ENCODE assay signal across 25 cellular contexts in genomic region chr13:63699948-63700347, GRCh38.
"Had no signal": no experiment of that assay in that cellular context is flagged by ENCODE, and none has a peak within 500 bp of the region (broad histone marks: within the 10 kb centered on the region; RNA-seq: fewer than 3 reads in every experiment).

No MANE protein-coding gene starts in this region.

- ATAC-seq: activated CD4-positive, CD25-positive, alpha-beta regulatory T cell treated with anti-CD3 and anti-CD28 coated beads, Interleukin-2, amount 50 U/mL, for 24 hours; activated CD8-positive, alpha-beta memory T cell treated with anti-CD3 and anti-CD28 coated beads, Interleukin-2, amount 10 ng/mL, durations not matched to agents 7 days and 5 days; activated naive CD4-positive, alpha-beta T cell treated with anti-CD3 and anti-CD28 coated beads, Interleukin-2, amount 50 U/mL, for 72 hours; activated naive CD8-positive, alpha-beta T cell treated with anti-CD3 and anti-CD28 coated beads, Interleukin-2, amount 50 U/mL, for 24 hours; body of pancreas had no signal

- H3K27me3 ChIP-seq: ascending aorta, body of pancreas, MG63, SJSA1 had no signal

- DNase-seq: activated CD4-positive, alpha-beta T cell treated with anti-CD3 and anti-CD28 coated beads for 4 hours; activated CD4-positive, alpha-beta T cell treated with anti-CD3 and anti-CD28 coated beads, Interleukin-2, amount 50 U/mL, for 48 hours; activated CD8-positive, alpha-beta memory T cell treated with anti-CD3 and anti-CD28 coated beads, Interleukin-2, amount 10 ng/mL, durations not matched to agents 7 days and 5 days; activated effector memory CD4-positive, alpha-beta T cell treated with Interleukin-2 at 50 U/mL for 16 hours; activated naive CD4-positive, alpha-beta T cell treated with Interleukin-2 at 50 U/mL for 16 hours; activated naive CD8-positive, alpha-beta T cell treated with anti-CD3 and anti-CD28 coated beads, Interleukin-2, amount 50 U/mL, for 24 hours; activated T-cell treated with anti-CD3 and anti-CD28 coated beads, Interleukin-2, amount 50 U/mL, for 24 hours; amniotic stem cell; MG63; MV-4-11; NCI-H1105; NCI-H1436; NCI-H1694 treated with DMSO at 0.1 percent for 48 hours; NCI-H2029 treated with DMSO at 0.1 percent for 48 hours; NCI-H345; NCI-H510A; SHP77 had no signal

- H3K27ac ChIP-seq: ascending aorta, body of pancreas, KMS-11, SJSA1 had no signal

- H3K36me3 Mint-ChIP-seq: activated CD8-positive, alpha-beta memory T cell treated with anti-CD3 and anti-CD28 coated beads, Interleukin-2, amount 10 ng/mL, durations not matched to agents 7 days and 5 days had no signal

- H3K27me3 Mint-ChIP-seq: activated CD8-positive, alpha-beta memory T cell treated with anti-CD3 and anti-CD28 coated beads, Interleukin-2, amount 10 ng/mL, durations not matched to agents 7 days and 5 days; activated naive CD8-positive, alpha-beta T cell treated with anti-CD3 and anti-CD28 coated beads, Interleukin-2, amount 50 U/mL, for 24 hours; activated T-cell treated with anti-CD3 and anti-CD28 coated beads, Interleukin-2, amount 50 U/mL, for 24 hours had no signal

- H3K4me3 Mint-ChIP-seq: activated CD8-positive, alpha-beta memory T cell treated with anti-CD3 and anti-CD28 coated beads, Interleukin-2, amount 10 ng/mL, durations not matched to agents 7 days and 5 days; activated naive CD8-positive, alpha-beta T cell treated with anti-CD3 and anti-CD28 coated beads, Interleukin-2, amount 50 U/mL, for 24 hours; activated T-cell treated with anti-CD3 and anti-CD28 coated beads, Interleukin-2, amount 50 U/mL, for 24 hours; activated T-helper 1 cell treated with anti-CD3 and anti-CD28 coated beads, Interleukin-12 subunit alpha, Interleukin-12 subunit beta, Interleukin-2, Interleukin-4 antibody, amounts not matched to agents 30 ng/mL and 10 ng/mL and 1 ng/mL, durations not matched to agents 14 hours and 24 hours and 36 hours; T-helper 1 cell treated with Interleukin-12 subunit alpha and Interleukin-12 subunit beta and Interleukin-4 antibody, amounts not matched to agents 30 μg/mL and 1 μg/mL, for 36 hours had no signal

- H3K4me3 ChIP-seq: ascending aorta, body of pancreas, MG63, SJSA1 had no signal

- H3K27ac Mint-ChIP-seq: activated CD8-positive, alpha-beta memory T cell treated with anti-CD3 and anti-CD28 coated beads, Interleukin-2, amount 10 ng/mL, durations not matched to agents 7 days and 5 days; activated naive CD4-positive, alpha-beta T cell treated with anti-CD3 and anti-CD28 coated beads, Interleukin-2, amount 50 U/mL, for 72 hours; activated naive CD8-positive, alpha-beta T cell treated with anti-CD3 and anti-CD28 coated beads, Interleukin-2, amount 50 U/mL, for 24 hours; activated T-cell treated with anti-CD3 and anti-CD28 coated beads, Interleukin-2, amount 50 U/mL, for 24 hours; activated T-helper 1 cell treated with anti-CD3 and anti-CD28 coated beads, Interleukin-12 subunit alpha, Interleukin-12 subunit beta, Interleukin-2, Interleukin-4 antibody, amounts not matched to agents 30 ng/mL and 10 ng/mL and 1 ng/mL, durations not matched to agents 14 hours and 24 hours and 36 hours; T-helper 1 cell treated with Interleukin-12 subunit alpha and Interleukin-12 subunit beta and Interleukin-4 antibody, amounts not matched to agents 30 μg/mL and 1 μg/mL, for 36 hours had no signal

- H3K4me1 Mint-ChIP-seq: activated CD8-positive, alpha-beta memory T cell treated with anti-CD3 and anti-CD28 coated beads, Interleukin-2, amount 10 ng/mL, durations not matched to agents 7 days and 5 days; activated naive CD8-positive, alpha-beta T cell treated with anti-CD3 and anti-CD28 coated beads, Interleukin-2, amount 50 U/mL, for 24 hours had no signal
